Comparison of ENCODE assay signal across 8 cellular contexts in the genomic region with DNA sequence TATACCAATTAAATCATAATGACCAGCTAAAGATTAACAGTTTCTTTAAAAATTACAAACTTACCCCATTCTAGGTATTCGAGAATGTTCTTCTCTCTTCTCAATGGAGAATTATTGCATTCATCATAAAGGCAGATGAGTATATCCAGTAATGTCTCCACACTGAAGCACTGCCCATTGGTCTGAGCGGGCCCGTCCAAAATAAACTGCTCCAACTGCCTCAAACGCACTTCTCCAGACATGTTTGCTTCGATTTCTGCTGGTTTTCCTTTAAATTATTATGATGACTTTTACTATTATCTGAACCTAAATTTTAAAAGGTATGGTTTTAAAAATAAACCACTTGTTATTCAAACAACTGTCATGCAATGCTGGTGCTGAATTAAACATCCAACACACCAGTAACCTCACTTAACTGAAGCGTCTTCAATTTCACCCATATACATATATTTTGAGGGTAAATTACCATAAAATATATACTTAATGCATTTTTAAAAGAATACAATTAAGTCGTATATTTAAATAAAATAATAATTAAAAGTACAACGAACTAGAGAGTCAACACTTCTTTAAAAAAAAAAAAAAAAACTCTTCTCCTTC. TPM values are rescaled to one million over a fixed set of nuclear protein-coding genes. Genes with fewer than 3 reads are reported as not detected.
A peak's percentile ranks its signal among the peaks of the same experiment; 100 is the strongest.
DNase-seq lines count a peak whose midpoint lies in the region; ATAC-seq, FAIRE-seq and TF ChIP-seq lines count a peak whose summit lies in the region.

No MANE protein-coding gene starts in this region.

- H3K9ac ChIP-seq in HepG2 (ENCODE audit: insufficient read depth, low read depth, low read length): peak overlapping the region; percentile 83

- H3K9me3 ChIP-seq in CD4-positive, CD25-positive, alpha-beta regulatory T cell (ENCODE audit: control insufficient read depth in 2 of 2, low read length in 2 of 2): peaks cover 0 to 2% of the 10 kb centered on the region in 2 experiments
- H3K9me3 ChIP-seq in body of pancreas (no peaks in the 10 kb centered on the region), HepG2 (ENCODE audit: low read length) (no peaks in the 10 kb centered on the region), thoracic aorta (no peaks in the 10 kb centered on the region)

- no peak overlapping the region for H2AFZ ChIP-seq in HepG2 (ENCODE audit: low read length)

- TF ChIP-seq EP300 in HepG2 (IDR thresholded peaks at IDR 0.05; ENCODE audit: low read depth in 2 of 2, low read length in 2 of 2) (no peak), HepG2 (CRISPR knock-in tag; IDR thresholded peaks at IDR 0.05; ENCODE audit: borderline replicate concordance) (no peak)

- H3K4me3 Mint-ChIP-seq in CD4-positive, CD25-positive, alpha-beta regulatory T cell: peak overlapping the region; percentile 38 to 78 (median 76)

- peaks cover 16% of the 10 kb centered on the region for H4K20me1 ChIP-seq in HepG2 (ENCODE audit: insufficient read depth, low read length)

- H3K4me3 ChIP-seq in CD4-positive, CD25-positive, alpha-beta regulatory T cell (ENCODE audit: low read depth, low read length): peak overlapping the region; percentile 46
- peak overlapping the region; percentile 83 for H3K4me3 ChIP-seq in Jurkat, Clone E6-1 (ENCODE audit: low read length)
- H3K4me3 ChIP-seq in body of pancreas (peak overlapping the region in 1 of 2 donors; percentile 76), HepG2 (replicated peaks in 1 of 3; ENCODE audit: insufficient read depth in 1 of 3, low read depth in 2 of 3, low read length in 3 of 3) (peak overlapping the region; percentile 89 to 96 (median 91)), thoracic aorta (peak overlapping the region; percentile 76)

- TSS peak; percentile 54 for BruUV-seq in HepG2 (replicated peaks; lab: Mats Ljungman, UMichigan)

- no peaks in the 10 kb centered on the region for H3K36me3 ChIP-seq in CD4-positive, CD25-positive, alpha-beta regulatory T cell (ENCODE audit: control insufficient read depth, insufficient read depth, low read length)
- H3K36me3 ChIP-seq in body of pancreas (replicated peaks in 1 of 2; ENCODE audit: insufficient read depth in 1 of 2, low read depth in 2 of 2) (no peaks in the 10 kb centered on the region), HepG2 (replicated peaks in 1 of 2; ENCODE audit: control insufficient read depth in 1 of 2, insufficient read depth in 2 of 2, low read length in 2 of 2) (no peaks in the 10 kb centered on the region), thoracic aorta (no peaks in the 10 kb centered on the region)

- ATAC-seq in CD4-positive, CD25-positive, alpha-beta regulatory T cell (ENCODE audit: low read depth in 2 of 2): no peak
- ATAC-seq in body of pancreas (no peak), HepG2 (no peak), thoracic aorta (ENCODE audit: insufficient number of reproducible peaks, low FRiP score, low read depth) (no peak), HG02610 (IDR thresholded peaks at IDR 0.05; ENCODE audit: unreplicated experiment) (no peak), esophagus mucosa (no peak)

- peaks cover 56% of the 10 kb centered on the region for H3K79me2 ChIP-seq in HepG2 (ENCODE audit: insufficient read depth, low read length)

- peaks cover 14% of the 10 kb centered on the region for H3K4me1 ChIP-seq in CD4-positive, CD25-positive, alpha-beta regulatory T cell (ENCODE audit: control insufficient read depth, insufficient read depth, low read length, poor library complexity, severe bottlenecking)
- H3K4me1 ChIP-seq in body of pancreas: peaks cover 39% of the 10 kb centered on the region
- H3K4me1 ChIP-seq in HepG2 (ENCODE audit: insufficient read depth, low read length): peaks cover 9% of the 10 kb centered on the region
- peaks cover 0 to 26% of the 10 kb centered on the region in 2 donors for H3K4me1 ChIP-seq in thoracic aorta (ENCODE audit: control insufficient read depth in 1 of 2, low read depth in 2 of 2)

- H3K9me3 Mint-ChIP-seq in CD4-positive, CD25-positive, alpha-beta regulatory T cell: peaks cover 0 to 5% (median 0%) of the 10 kb centered on the region in 7 donors

- TF ChIP-seq RAD21 in HepG2 (CRISPR knock-in tag; IDR thresholded peaks at IDR 0.05): no peak

- POLR2A ChIA-PET in HepG2 (lab: Yijun Ruan, JAX): no interaction called here

- TF ChIP-seq POLR2A in body of pancreas (IDR thresholded peaks at IDR 0.05): no peak
- no peak for TF ChIP-seq POLR2A in HepG2 (IDR thresholded peaks at IDR 0.05; ENCODE audit: insufficient read depth in 1 of 2, low read depth in 2 of 2, low read length in 2 of 2)

- H3K4me1 Mint-ChIP-seq in CD4-positive, CD25-positive, alpha-beta regulatory T cell: peaks cover 0 to 16% (median 4%) of the 10 kb centered on the region in 4 donors

- no peaks in the 10 kb centered on the region for H3K36me3 Mint-ChIP-seq in CD4-positive, CD25-positive, alpha-beta regulatory T cell

- in situ Hi-C loops in HepG2 (cut with HindIII; ENCODE audit: extremely low pct_ligation_motif_present, low pct_unique_long_range_greater_than_20kb): loop anchor here (5.0 kb wide), 1 partner anchor 120 kb away; no protein-coding TSS in a partner anchor

- no peak for TF ChIP-seq CTCF in body of pancreas (IDR thresholded peaks at IDR 0.05)
- no peak for TF ChIP-seq CTCF in HepG2 (CRISPR knock-in tag; IDR thresholded peaks at IDR 0.05)
- no peak for TF ChIP-seq CTCF in thoracic aorta (IDR thresholded peaks at IDR 0.05)

- CTCF ChIA-PET in HepG2 (lab: Yijun Ruan, JAX; ENCODE audit: low intra/inter-chr PET ratio, low total read pairs): interaction anchor here (2.3 kb wide), 1 partner anchor 82 kb away, joined by 5 read pairs; no protein-coding TSS in a partner anchor

- H3K27ac Mint-ChIP-seq in CD4-positive, CD25-positive, alpha-beta regulatory T cell: no peak overlapping the region

- intact Hi-C loops in body of pancreas (cut with DNase I): no loop called here
- intact Hi-C loops in HepG2 (cut with micrococcal nuclease; ENCODE audit: unreplicated experiment): loop anchor here (2.0 to 10.0 kb wide), 3 partner anchors 82 to 152 kb away; no protein-coding TSS in a partner anchor

- DNase-seq in CD4-positive, CD25-positive, alpha-beta regulatory T cell: no peak
- no peak for DNase-seq in Jurkat, Clone E6-1 (ENCODE audit: low read depth, low spot score)
- DNase-seq in body of pancreas: peak in 1 of 4 donors; percentile 21
- DNase-seq in HepG2 (ENCODE audit: low spot score): no peak
- no peak for DNase-seq in thoracic aorta (ENCODE audit: low spot score)
- no peak for DNase-seq in NOMO-1 treated with DMSO at 0.1 percent for 48 hours (lab: John Stamatoyannopoulos, UW; ENCODE audit: unreplicated experiment)

- peak overlapping the region; percentile 72 for H3K4me2 ChIP-seq in HepG2 (ENCODE audit: low read depth, low read length)

- WGBS in body of pancreas, 2 donors: 3 to 6% methylated on average over 8 of the region's 8 CpGs
- WGBS in HepG2 (ENCODE audit: low lambda C conversion rate): under 1% methylated on average over 8 of the region's 8 CpGs

- H3K27me3 ChIP-seq in CD4-positive, CD25-positive, alpha-beta regulatory T cell (ENCODE audit: control insufficient read depth, insufficient read depth, low read length): peaks cover 46% of the 10 kb centered on the region
- H3K27me3 ChIP-seq in body of pancreas (no peaks in the 10 kb centered on the region), HepG2 (ENCODE audit: control insufficient read depth in 1 of 2, insufficient read depth in 2 of 2, low read length in 2 of 2) (peaks cover 0 to 13% of the 10 kb centered on the region in 2 experiments; a peak in 3 of 5 replicates), thoracic aorta (replicated peaks; ENCODE audit: insufficient read depth) (no peaks in the 10 kb centered on the region)

- no peak for FAIRE-seq in HepG2 (lab: Jason Lieb, UNC)

- no peak overlapping the region for H3K27ac ChIP-seq in CD4-positive, CD25-positive, alpha-beta regulatory T cell (ENCODE audit: insufficient read depth, low read length, poor library complexity, severe bottlenecking)
- H3K27ac ChIP-seq in body of pancreas (peak overlapping the region; percentile 21 to 96 (median 96)), HepG2 (ENCODE audit: extremely low read length, insufficient read depth, low read length) (peak overlapping the region; percentile 6), thoracic aorta (peak overlapping the region in 1 of 2 donors; percentile 88)

- H3K27me3 Mint-ChIP-seq in CD4-positive, CD25-positive, alpha-beta regulatory T cell: peaks cover 57% of the 10 kb centered on the region

RNA-seq across cellular contexts. Expression of gene CDC42BPA, which starts 1.3 kb away (rescaled TPM):
- total RNA-seq in CD4-positive, CD25-positive, alpha-beta regulatory T cell: 1.5 TPM
- polyA plus RNA-seq in CD4-positive, CD25-positive, alpha-beta regulatory T cell: 1 to 10 TPM in 1 of 4 donors, under 1 TPM in 3; 0.06 to 1.1 (median 0.35) TPM
- polyA plus RNA-seq in Jurkat, Clone E6-1 (2012; ENCODE audit: insufficient read depth, insufficient read length): 6.9 TPM
- 10 to 100 TPM; 35.9 to 37.6 TPM for total RNA-seq in body of pancreas
- 15.4 and 16.0 TPM in 2 replicates for total RNA-seq in HepG2 (2016; rRNA removed; fragmentation: Illumina TruSeq; extraction: Trizol)
- 14.9 and 18.1 TPM in 2 replicates for total RNA-seq in HepG2 (2016; cell fraction: cytosol; rRNA removed; fragmentation: Illumina TruSeq; extraction: Trizol; ENCODE audit: low read depth)
- 13.8 and 15.4 TPM in 2 replicates for total RNA-seq in HepG2 (2016; cell fraction: insoluble cytoplasmic fraction; rRNA removed; fragmentation: Illumina TruSeq; extraction: Trizol)
- total RNA-seq in HepG2 (2016; cell fraction: membrane; rRNA removed; fragmentation: Illumina TruSeq; extraction: Trizol): 11.4 and 14.7 TPM in 2 replicates
- 31.5 and 36.1 TPM in 2 replicates for total RNA-seq in HepG2 (2016; cell fraction: nucleus; rRNA removed; fragmentation: Illumina TruSeq; extraction: Trizol)
- polyA plus RNA-seq in HepG2 (2011; rRNA removed): 6.5 and 7.4 TPM in 2 replicates
- 3.2 and 5.4 TPM in 2 replicates for polyA plus RNA-seq in HepG2 (2011; cell fraction: cytosol; rRNA removed)
- polyA plus RNA-seq in HepG2 (2011; cell fraction: nucleus; rRNA removed): 7.2 and 9.9 TPM in 2 replicates
- 9.5 and 12.2 TPM in 2 replicates for polyA plus RNA-seq in HepG2 (2012)
- polyA plus RNA-seq in HepG2 (2016; cell fraction: cytosol; fragmentation: Illumina TruSeq; extraction: Trizol; ENCODE audit: low read depth): 0.61 and 0.69 TPM in 2 replicates
- 7.5 and 8.2 TPM in 2 replicates for polyA plus RNA-seq in HepG2 (2016; cell fraction: insoluble cytoplasmic fraction; fragmentation: Illumina TruSeq; extraction: Trizol; ENCODE audit: low read depth)
- 1.8 and 2.2 TPM in 2 replicates for polyA plus RNA-seq in HepG2 (2016; cell fraction: membrane; fragmentation: Illumina TruSeq; extraction: Trizol; ENCODE audit: low read depth)
- polyA plus RNA-seq in HepG2 (2016; cell fraction: nucleus; fragmentation: Illumina TruSeq; extraction: Trizol; ENCODE audit: insufficient read depth, low read depth): 8.1 and 9.4 TPM in 2 replicates
- polyA minus RNA-seq in HepG2 (2011; rRNA and poly(A)+ RNA removed; ENCODE audit: low replicate concordance): 17.7 and 19.2 TPM in 2 replicates
- 12.0 and 17.0 TPM in 2 replicates for polyA minus RNA-seq in HepG2 (2011; cell fraction: cytosol; rRNA and poly(A)+ RNA removed)
- polyA minus RNA-seq in HepG2 (2011; cell fraction: nucleus; rRNA and poly(A)+ RNA removed): 119 and 124 TPM in 2 replicates
- total RNA-seq in thoracic aorta: 10 to 100 TPM; 62.4 to 89.7 TPM
- total RNA-seq in esophagus mucosa: 11.1 TPM
